7 cellular contexts compared by ENCODE assay signal in genomic region chr9:42798571-42798970, GRCh38.
DNase-seq lines count a peak whose midpoint lies in the region; ATAC-seq and TF ChIP-seq lines count a peak whose summit lies in the region.
"Not testable (repeated sequence)": the region's sequence is repeated elsewhere in the genome, so short reads cannot be mapped to it uniquely, and the experiment has no call there.

No MANE protein-coding gene starts in this region.

- not testable (repeated sequence) for H3K27me3 ChIP-seq in lower lobe of right lung (ENCODE audit: low read depth)

- H3K4me1 ChIP-seq in lower lobe of right lung: not testable (repeated sequence)

- CTCF ChIA-PET in WTC11 (lab: Charles Lee): interaction anchor here (0.6 kb wide), 1 partner anchor 55 kb away, joined by 3 read pairs; no protein-coding TSS in a partner anchor

- H3K27me3 Mint-ChIP-seq in WTC11 (ENCODE audit: low read depth): peaks cover 66% of the 10 kb centered on the region

- POLR2A ChIA-PET in WTC11 (lab: Charles Lee): not testable (repeated sequence)

- H3K9me3 Mint-ChIP-seq in WTC11: not testable (repeated sequence)

- not testable (repeated sequence) for H3K9me3 ChIP-seq in lower lobe of right lung

- not testable (repeated sequence) for H3K36me3 ChIP-seq in lower lobe of right lung

- H3K27ac Mint-ChIP-seq in WTC11: not testable (repeated sequence)

- peak; percentile 4 for DNase-seq in NCI-H1694 (lab: John Stamatoyannopoulos, UW)
- DNase-seq in WTC11 (ENCODE audit: low spot score): peak; percentile 32
- DNase-seq in epithelial cell of proximal tubule (ENCODE audit: low read depth); lower lobe of right lung: not testable (repeated sequence)

- H3K36me3 Mint-ChIP-seq in WTC11: not testable (repeated sequence)

- intact Hi-C loops in lower lobe of right lung (cut with DNase I): not testable (repeated sequence)

- H3K4me1 Mint-ChIP-seq in WTC11: peaks cover 30% of the 10 kb centered on the region

- not testable (repeated sequence) for TF ChIP-seq POLR2A in GM18505 (IDR thresholded peaks at IDR 0.05; ENCODE audit: borderline replicate concordance, extremely low read depth, insufficient read depth, insufficient read length)

- not testable (repeated sequence) for H3K4me3 Mint-ChIP-seq in WTC11

- not testable (repeated sequence) for TF ChIP-seq CTCF in WTC11 (IDR thresholded peaks at IDR 0.05)
- peak; percentile 38 for TF ChIP-seq CTCF in epithelial cell of proximal tubule (conservative IDR thresholded peaks at IDR 0.05; ENCODE audit: low read depth, low read length)
- TF ChIP-seq CTCF in lower lobe of right lung (IDR thresholded peaks at IDR 0.05): peak; percentile 37

- ATAC-seq in GM18505 (IDR thresholded peaks at IDR 0.05; ENCODE audit: unreplicated experiment) (peak; percentile 72), GM21619 (IDR thresholded peaks at IDR 0.05; ENCODE audit: unreplicated experiment) (peak; percentile 76), HG02973 (IDR thresholded peaks at IDR 0.05; ENCODE audit: unreplicated experiment) (peak; percentile 66), WTC11 (peak; percentile 86)
- ATAC-seq in lower lobe of right lung: not testable (repeated sequence)

- H3K4me3 ChIP-seq in epithelial cell of proximal tubule (ENCODE audit: low read depth, low read length); lower lobe of right lung: not testable (repeated sequence)

- H3K27ac ChIP-seq in lower lobe of right lung: not testable (repeated sequence)
